8 cellular contexts compared by ENCODE assay signal in genomic region chr3:141368925-141369794, GRCh38. TPM values are rescaled to one million over a fixed set of nuclear protein-coding genes. Genes with fewer than 3 reads are reported as not detected.
DNase-seq lines count a peak whose midpoint lies in the region; ATAC-seq and TF ChIP-seq lines count a peak whose summit lies in the region.

No MANE protein-coding gene starts in this region.

- H3K36me3 ChIP-seq in gastroesophageal sphincter, result no peaks in the 10 kb centered on the region

- no peak for TF ChIP-seq CTCF in HFF-Myc (IDR thresholded peaks at IDR 0.05; ENCODE audit: low read depth, low read length, missing control alignments)
- no peak for TF ChIP-seq CTCF in WTC11 (IDR thresholded peaks at IDR 0.05)
- TF ChIP-seq CTCF in gastroesophageal sphincter (IDR thresholded peaks at IDR 0.05), result no peak

- WGBS in gastroesophageal sphincter (ENCODE audit: low coverage in 1 of 2), 2 donors, result 72 to 73% methylated on average over 14 of the region's 15 CpGs

- POLR2A ChIA-PET in WTC11 (lab: Charles Lee), result interaction anchor here (0.8 to 1.0 kb wide), 2 partner anchors 24 to 57 kb away, joined by 3 read pairs; no protein-coding TSS in a partner anchor

- no peaks in the 10 kb centered on the region; the same call in none of the 2 replicates for H3K27me3 Mint-ChIP-seq in WTC11 (ENCODE audit: low read depth)

- TF ChIP-seq EP300 in gastroesophageal sphincter (IDR thresholded peaks at IDR 0.05), result no peak

- H3K27me3 ChIP-seq in gastroesophageal sphincter, result no peaks in the 10 kb centered on the region

- peak overlapping the region; percentile 90 for H3K27ac Mint-ChIP-seq in WTC11
- H3K27ac Mint-ChIP-seq in stimulated activated effector memory CD8-positive, alpha-beta T cell treated with anti-CD3 and anti-CD28 coated beads, Interleukin-12 subunit alpha, Interleukin-12 subunit beta, amount 100 ng/mL, for 72 hours, result peak overlapping the region; percentile 68

- peaks cover 15 to 52% (median 15%) of the 10 kb centered on the region in 3 donors for H3K4me1 ChIP-seq in gastroesophageal sphincter

- peak overlapping the region; percentile 73 to 87 (median 86) for H3K27ac ChIP-seq in gastroesophageal sphincter

- no peak overlapping the region for H3K4me3 Mint-ChIP-seq in WTC11
- H3K4me3 Mint-ChIP-seq in stimulated activated effector memory CD8-positive, alpha-beta T cell treated with anti-CD3 and anti-CD28 coated beads, Interleukin-12 subunit alpha, Interleukin-12 subunit beta, amount 100 ng/mL, for 72 hours, result peak overlapping the region; percentile 32

- no peak for ATAC-seq in WTC11
- no peak for ATAC-seq in gastroesophageal sphincter
- ATAC-seq in stimulated activated effector memory CD8-positive, alpha-beta T cell treated with anti-CD3 and anti-CD28 coated beads, Interleukin-12 subunit alpha, Interleukin-12 subunit beta, amount 100 ng/mL, for 72 hours, result no peak
- ATAC-seq in GM21528 (IDR thresholded peaks at IDR 0.05; ENCODE audit: low FRiP score, unreplicated experiment), result no peak

- DNase-seq in HFF-Myc (ENCODE audit: extremely low read depth, low read depth) (no peak), WTC11 (ENCODE audit: low spot score) (no peak), DMS153 (lab: John Stamatoyannopoulos, UW) (no peak), T-helper 2 cell (no peak)
- DNase-seq in stimulated activated effector memory CD8-positive, alpha-beta T cell treated with anti-CD3 and anti-CD28 coated beads, Interleukin-12 subunit alpha, Interleukin-12 subunit beta, amount 100 ng/mL, for 72 hours (ENCODE audit: low spot score in 2 of 2), result no peak
- no peak for DNase-seq in activated CD8-positive, alpha-beta memory T cell treated with anti-CD3 and anti-CD28 coated beads, Interleukin-2, amount 50 U/mL, for 4 hours

- no peaks in the 10 kb centered on the region for H3K9me3 ChIP-seq in gastroesophageal sphincter

- H3K36me3 Mint-ChIP-seq in WTC11, result no peaks in the 10 kb centered on the region
- no peaks in the 10 kb centered on the region for H3K36me3 Mint-ChIP-seq in stimulated activated effector memory CD8-positive, alpha-beta T cell treated with anti-CD3 and anti-CD28 coated beads, Interleukin-12 subunit alpha, Interleukin-12 subunit beta, amount 100 ng/mL, for 72 hours

- no peak for TF ChIP-seq POLR2A in gastroesophageal sphincter (IDR thresholded peaks at IDR 0.05)

- peaks cover 59% of the 10 kb centered on the region for H3K4me1 Mint-ChIP-seq in WTC11
- H3K4me1 Mint-ChIP-seq in stimulated activated effector memory CD8-positive, alpha-beta T cell treated with anti-CD3 and anti-CD28 coated beads, Interleukin-12 subunit alpha, Interleukin-12 subunit beta, amount 100 ng/mL, for 72 hours, result peaks cover 26% of the 10 kb centered on the region

- H3K4me3 ChIP-seq in HFF-Myc (replicated peaks; ENCODE audit: low read depth, low read length), result peak overlapping the region; percentile 35
- H3K4me3 ChIP-seq in gastroesophageal sphincter, result peak overlapping the region; percentile 6 to 37

- peaks cover 18% of the 10 kb centered on the region for H3K9me3 Mint-ChIP-seq in WTC11
- H3K9me3 Mint-ChIP-seq in stimulated activated effector memory CD8-positive, alpha-beta T cell treated with anti-CD3 and anti-CD28 coated beads, Interleukin-12 subunit alpha, Interleukin-12 subunit beta, amount 100 ng/mL, for 72 hours, result no peaks in the 10 kb centered on the region

- CTCF ChIA-PET in WTC11 (lab: Charles Lee), result interaction anchor here (0.7 to 1.7 kb wide), 6 partner anchors 8 to 86 kb away, joined by 3 to 5 read pairs (median 3); no protein-coding TSS in a partner anchor

TF ChIP-seq in WTC11, 78 proteins besides CTCF, POLR2A, EP300 and RAD21:
- TF ChIP-seq TCF7 (CRISPR knock-in tag; IDR thresholded peaks at IDR 0.05; ENCODE audit: low read depth) (no peak), ELF4 (CRISPR knock-in tag; IDR thresholded peaks at IDR 0.05; ENCODE audit: low read depth) (no peak), ZNF121 (CRISPR knock-in tag; IDR thresholded peaks at IDR 0.05) (no peak), JAZF1 (CRISPR knock-in tag; IDR thresholded peaks at IDR 0.05) (no peak), E2F4 (CRISPR knock-in tag; IDR thresholded peaks at IDR 0.05; ENCODE audit: borderline replicate concordance, low read depth) (no peak), ZNF317 (CRISPR knock-in tag; IDR thresholded peaks at IDR 0.05; ENCODE audit: borderline replicate concordance, low read depth) (no peak), ZBTB21 (CRISPR knock-in tag; IDR thresholded peaks at IDR 0.05; ENCODE audit: borderline replicate concordance) (no peak), ZNF423 (CRISPR knock-in tag; IDR thresholded peaks at IDR 0.05) (no peak), ZNF396 (CRISPR knock-in tag; IDR thresholded peaks at IDR 0.05; ENCODE audit: borderline replicate concordance) (no peak)
- TF ChIP-seq, protein P1, sequence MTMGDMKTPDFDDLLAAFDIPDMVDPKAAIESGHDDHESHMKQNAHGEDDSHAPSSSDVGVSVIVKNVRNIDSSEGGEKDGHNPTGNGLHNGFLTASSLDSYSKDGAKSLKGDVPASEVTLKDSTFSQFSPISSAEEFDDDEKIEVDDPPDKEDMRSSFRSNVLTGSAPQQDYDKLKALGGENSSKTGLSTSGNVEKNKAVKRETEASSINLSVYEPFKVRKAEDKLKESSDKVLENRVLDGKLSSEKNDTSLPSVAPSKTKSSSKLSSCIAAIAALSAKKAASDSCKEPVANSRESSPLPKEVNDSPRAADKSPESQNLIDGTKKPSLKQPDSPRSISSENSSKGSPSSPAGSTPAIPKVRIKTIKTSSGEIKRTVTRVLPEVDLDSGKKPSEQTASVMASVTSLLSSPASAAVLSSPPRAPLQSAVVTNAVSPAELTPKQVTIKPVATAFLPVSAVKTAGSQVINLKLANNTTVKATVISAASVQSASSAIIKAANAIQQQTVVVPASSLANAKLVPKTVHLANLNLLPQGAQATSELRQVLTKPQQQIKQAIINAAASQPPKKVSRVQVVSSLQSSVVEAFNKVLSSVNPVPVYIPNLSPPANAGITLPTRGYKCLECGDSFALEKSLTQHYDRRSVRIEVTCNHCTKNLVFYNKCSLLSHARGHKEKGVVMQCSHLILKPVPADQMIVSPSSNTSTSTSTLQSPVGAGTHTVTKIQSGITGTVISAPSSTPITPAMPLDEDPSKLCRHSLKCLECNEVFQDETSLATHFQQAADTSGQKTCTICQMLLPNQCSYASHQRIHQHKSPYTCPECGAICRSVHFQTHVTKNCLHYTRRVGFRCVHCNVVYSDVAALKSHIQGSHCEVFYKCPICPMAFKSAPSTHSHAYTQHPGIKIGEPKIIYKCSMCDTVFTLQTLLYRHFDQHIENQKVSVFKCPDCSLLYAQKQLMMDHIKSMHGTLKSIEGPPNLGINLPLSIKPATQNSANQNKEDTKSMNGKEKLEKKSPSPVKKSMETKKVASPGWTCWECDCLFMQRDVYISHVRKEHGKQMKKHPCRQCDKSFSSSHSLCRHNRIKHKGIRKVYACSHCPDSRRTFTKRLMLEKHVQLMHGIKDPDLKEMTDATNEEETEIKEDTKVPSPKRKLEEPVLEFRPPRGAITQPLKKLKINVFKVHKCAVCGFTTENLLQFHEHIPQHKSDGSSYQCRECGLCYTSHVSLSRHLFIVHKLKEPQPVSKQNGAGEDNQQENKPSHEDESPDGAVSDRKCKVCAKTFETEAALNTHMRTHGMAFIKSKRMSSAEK (CRISPR knock-in tag; IDR thresholded peaks at IDR 0.05; ENCODE audit: borderline replicate concordance), result no peak
- TF ChIP-seq, protein P2, sequence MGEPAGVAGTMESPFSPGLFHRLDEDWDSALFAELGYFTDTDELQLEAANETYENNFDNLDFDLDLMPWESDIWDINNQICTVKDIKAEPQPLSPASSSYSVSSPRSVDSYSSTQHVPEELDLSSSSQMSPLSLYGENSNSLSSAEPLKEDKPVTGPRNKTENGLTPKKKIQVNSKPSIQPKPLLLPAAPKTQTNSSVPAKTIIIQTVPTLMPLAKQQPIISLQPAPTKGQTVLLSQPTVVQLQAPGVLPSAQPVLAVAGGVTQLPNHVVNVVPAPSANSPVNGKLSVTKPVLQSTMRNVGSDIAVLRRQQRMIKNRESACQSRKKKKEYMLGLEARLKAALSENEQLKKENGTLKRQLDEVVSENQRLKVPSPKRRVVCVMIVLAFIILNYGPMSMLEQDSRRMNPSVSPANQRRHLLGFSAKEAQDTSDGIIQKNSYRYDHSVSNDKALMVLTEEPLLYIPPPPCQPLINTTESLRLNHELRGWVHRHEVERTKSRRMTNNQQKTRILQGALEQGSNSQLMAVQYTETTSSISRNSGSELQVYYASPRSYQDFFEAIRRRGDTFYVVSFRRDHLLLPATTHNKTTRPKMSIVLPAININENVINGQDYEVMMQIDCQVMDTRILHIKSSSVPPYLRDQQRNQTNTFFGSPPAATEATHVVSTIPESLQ (CRISPR knock-in tag; IDR thresholded peaks at IDR 0.05), result no peak
- TF ChIP-seq, protein P3, sequence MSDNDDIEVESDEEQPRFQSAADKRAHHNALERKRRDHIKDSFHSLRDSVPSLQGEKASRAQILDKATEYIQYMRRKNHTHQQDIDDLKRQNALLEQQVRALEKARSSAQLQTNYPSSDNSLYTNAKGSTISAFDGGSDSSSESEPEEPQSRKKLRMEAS (CRISPR knock-in tag; IDR thresholded peaks at IDR 0.05), result no peak

RNA-seq across cellular contexts. Expression of gene ZBTB38, which starts 0.9 kb away (rescaled TPM):
- total RNA-seq in WTC11 (2021) (10.5 to 12.3 TPM (median 11.6 TPM) in 3 replicates), gastroesophageal sphincter (100 to 1,000 TPM; 183 to 225 (median 203) TPM)

Comparison
In these comparisons a context has a peak if more than half of its experiments do, and no peak if none do; other contexts are left out.
1. RNA of gene ZBTB38, which starts 0.9 kb away (total RNA-seq): 183 to 225 TPM in gastroesophageal sphincter; 10.5 to 12.3 TPM in WTC11; every median in the first group is over 10 times any median in the second.